17 cellular contexts compared by ENCODE assay signal in the genomic region with DNA sequence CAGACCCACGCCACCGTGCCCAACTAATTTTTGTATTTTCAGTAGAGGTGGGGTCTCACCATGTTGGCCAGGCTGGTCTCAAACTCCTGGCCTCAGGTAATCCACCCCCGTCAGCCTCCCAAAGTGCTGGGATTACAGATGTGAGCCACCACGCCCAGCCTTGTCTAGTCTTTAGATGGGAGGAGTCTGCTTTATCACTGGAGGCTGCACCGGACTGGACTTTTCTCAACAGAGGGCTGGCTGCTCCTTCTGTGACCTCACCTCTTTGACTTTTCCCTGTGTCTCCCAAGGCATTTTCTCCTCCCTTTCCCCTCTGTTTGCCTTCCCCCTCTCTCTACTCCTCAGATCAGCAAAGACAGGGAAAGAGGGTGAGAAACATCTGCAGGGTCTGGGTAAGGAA. TPM values are rescaled to one million over a fixed set of nuclear protein-coding genes. Genes with fewer than 3 reads are reported as not detected.
DNase-seq lines count a peak whose midpoint lies in the region; ATAC-seq and TF ChIP-seq lines count a peak whose summit lies in the region.
"Had no signal": no experiment of that assay in that cellular context is flagged by ENCODE, and none has a peak within 500 bp of the region (broad histone marks: within the 10 kb centered on the region; RNA-seq: fewer than 3 reads in every experiment).

No MANE protein-coding gene starts in this region.

- no peaks in the 10 kb centered on the region for H4K20me1 ChIP-seq in PC-9 (ENCODE audit: insufficient read depth)
- H4K20me1 ChIP-seq: BLaER1 treated with 17β-estradiol and CSF1 and Interleukin-3, amounts not matched to agents 10 nM and 100 nM had no signal

- TF ChIP-seq POLR2A in sigmoid colon (IDR thresholded peaks at IDR 0.05): no peak

- no peak overlapping the region for H3K27ac ChIP-seq in sigmoid colon
- H3K27ac ChIP-seq in PC-9: no peak overlapping the region
- H3K27ac ChIP-seq: BLaER1 treated with 17β-estradiol and CSF1 and Interleukin-3, amounts not matched to agents 10 nM and 100 nM; HL-60 had no signal

- peaks cover 0 to 4% (median 1%) of the 10 kb centered on the region in 4 donors for H3K9me3 ChIP-seq in sigmoid colon
- no peaks in the 10 kb centered on the region for H3K9me3 ChIP-seq in PC-9 (ENCODE audit: insufficient read depth, low read depth)

- no peak for ATAC-seq in activated CD8-positive, alpha-beta memory T cell treated with anti-CD3 and anti-CD28 coated beads, Interleukin-2, amount 10 ng/mL, durations not matched to agents 7 days and 5 days
- peak; percentile 52 for ATAC-seq in left colon
- ATAC-seq: CD8-positive, alpha-beta T cell; GM23338 had no signal

- DNase-seq in activated CD8-positive, alpha-beta memory T cell treated with anti-CD3 and anti-CD28 coated beads, Interleukin-2, amount 10 ng/mL, durations not matched to agents 7 days and 5 days: peak; percentile 18
- DNase-seq in activated CD8-positive, alpha-beta memory T cell treated with anti-CD3 and anti-CD28 coated beads, Interleukin-2, amount 50 U/mL, for 48 hours: no peak
- DNase-seq in left colon: no peak
- peak; percentile 41 for DNase-seq in sigmoid colon
- DNase-seq in NCI-H2081 treated with DMSO at 0.1 percent for 48 hours (lab: John Stamatoyannopoulos, UW): no peak
- no peak for DNase-seq in PC-9
- no peak for DNase-seq in T-helper 9 cell
- DNase-seq: 8988T, Calu3, DMS79 treated with DMSO at 0.1 percent for 48 hours, GF-D8, HCEC 1CT had no signal

- no peaks in the 10 kb centered on the region for H3K9me2 ChIP-seq in PC-9 (ENCODE audit: insufficient read depth)

- H3K4me3 Mint-ChIP-seq in activated CD8-positive, alpha-beta memory T cell treated with anti-CD3 and anti-CD28 coated beads, Interleukin-2, amount 10 ng/mL, durations not matched to agents 7 days and 5 days: no peak overlapping the region
- H3K4me3 Mint-ChIP-seq: CD8-positive, alpha-beta T cell; GM23338 had no signal

- H3K4me2 ChIP-seq in PC-9: no peak overlapping the region
- H3K4me2 ChIP-seq: GM23338 had no signal

- no peak overlapping the region for H3K27ac Mint-ChIP-seq in activated CD8-positive, alpha-beta memory T cell treated with anti-CD3 and anti-CD28 coated beads, Interleukin-2, amount 10 ng/mL, durations not matched to agents 7 days and 5 days
- H3K27ac Mint-ChIP-seq: CD8-positive, alpha-beta T cell; GM23338 had no signal

- H3K36me3 Mint-ChIP-seq in activated CD8-positive, alpha-beta memory T cell treated with anti-CD3 and anti-CD28 coated beads, Interleukin-2, amount 10 ng/mL, durations not matched to agents 7 days and 5 days: no peaks in the 10 kb centered on the region
- H3K36me3 Mint-ChIP-seq: CD8-positive, alpha-beta T cell had no signal

- peaks cover 10% of the 10 kb centered on the region for H3K27me3 Mint-ChIP-seq in activated CD8-positive, alpha-beta memory T cell treated with anti-CD3 and anti-CD28 coated beads, Interleukin-2, amount 10 ng/mL, durations not matched to agents 7 days and 5 days

- POLR2A ChIA-PET in PC-9 (lab: Charles Lee; ENCODE audit: unreplicated experiment): no interaction called here

- intact Hi-C loops in left colon (cut with DNase I, micrococcal nuclease): no loop called here
- intact Hi-C loops in sigmoid colon (cut with DNase I): no loop called here
- intact Hi-C loops in PC-9 (cut with micrococcal nuclease; ENCODE audit: unreplicated experiment): no loop called here

- H3F3A ChIP-seq in PC-9 (ENCODE audit: insufficient read depth, low read depth): peaks cover 5% of the 10 kb centered on the region; the same call in 1 of the 2 replicates

- no peaks in the 10 kb centered on the region for H3K9me3 Mint-ChIP-seq in activated CD8-positive, alpha-beta memory T cell treated with anti-CD3 and anti-CD28 coated beads, Interleukin-2, amount 10 ng/mL, durations not matched to agents 7 days and 5 days (ENCODE audit: low read depth)

- no peak overlapping the region for H2AFZ ChIP-seq in PC-9
- H2AFZ ChIP-seq: GM23338 had no signal

- TF ChIP-seq CTCF in sigmoid colon (IDR thresholded peaks at IDR 0.05) (no peak), PC-9 (conservative IDR thresholded peaks at IDR 0.05) (no peak)

- WGBS in sigmoid colon, 2 donors: 54 to 80% methylated on average over 5 of the region's 5 CpGs

- BruUV-seq in PC-9 (replicated peaks; lab: Mats Ljungman, UMichigan): no TSS peak

- no peaks in the 10 kb centered on the region for H3K79me2 ChIP-seq in PC-9 (ENCODE audit: low read depth)

- no peak overlapping the region for H3K4me3 ChIP-seq in sigmoid colon
- no peak overlapping the region for H3K4me3 ChIP-seq in PC-9
- H3K4me3 ChIP-seq: BLaER1 treated with 17β-estradiol and CSF1 and Interleukin-3, amounts not matched to agents 10 nM and 100 nM; GM23338 had no signal

- CTCF ChIA-PET in activated CD8-positive, alpha-beta memory T cell treated with anti-CD3 and anti-CD28 coated beads, Interleukin-2, amount 10 ng/mL, durations not matched to agents 7 days and 5 days (lab: Charles Lee): no interaction called here
- CTCF ChIA-PET in PC-9 (lab: Charles Lee): no interaction called here

- no peak for TF ChIP-seq EP300 in sigmoid colon (IDR thresholded peaks at IDR 0.05)

- no peaks in the 10 kb centered on the region for H3K4me1 Mint-ChIP-seq in activated CD8-positive, alpha-beta memory T cell treated with anti-CD3 and anti-CD28 coated beads, Interleukin-2, amount 10 ng/mL, durations not matched to agents 7 days and 5 days
- H3K4me1 Mint-ChIP-seq: GM23338 had no signal

- no peaks in the 10 kb centered on the region for H3K27me3 ChIP-seq in sigmoid colon
- peaks cover 11% of the 10 kb centered on the region; the same call in 1 of the 2 replicates for H3K27me3 ChIP-seq in PC-9 (ENCODE audit: insufficient read depth, low read depth)
- H3K27me3 ChIP-seq: BLaER1 treated with 17β-estradiol and CSF1 and Interleukin-3, amounts not matched to agents 10 nM and 100 nM had no signal

- no peaks in the 10 kb centered on the region for H3K4me1 ChIP-seq in sigmoid colon
- no peaks in the 10 kb centered on the region for H3K4me1 ChIP-seq in PC-9 (replicated peaks; ENCODE audit: insufficient read depth)

- H3K36me3 ChIP-seq in sigmoid colon (no peaks in the 10 kb centered on the region), PC-9 (ENCODE audit: low read depth) (no peaks in the 10 kb centered on the region)
- H3K36me3 ChIP-seq: BLaER1 treated with 17β-estradiol and CSF1 and Interleukin-3, amounts not matched to agents 10 nM and 100 nM had no signal

RNA-seq across cellular contexts. Expression of a gene that starts 28.5 kb away (rescaled TPM):
- total RNA-seq in activated CD8-positive, alpha-beta memory T cell treated with anti-CD3 and anti-CD28 coated beads, Interleukin-2, amount 10 ng/mL, durations not matched to agents 7 days and 5 days: not detected
- 10 to 100 TPM; 50.6 to 57.7 TPM for total RNA-seq in left colon
- 1 to 10 TPM; 3.3 to 10.0 (median 6.8) TPM for total RNA-seq in sigmoid colon
- polyA plus RNA-seq in sigmoid colon: 10 to 100 TPM in 1 of 3 donors, 1 to 10 TPM in 2; 1.8 to 22.1 (median 3.2) TPM
- total RNA-seq in PC-9 (2021): 0.44 and 0.70 TPM in 2 replicates
- total RNA-seq: A673; Calu3; CD8-positive, alpha-beta T cell had no signal

Comparison
In these comparisons a context has a peak if more than half of its experiments do, and no peak if none do; other contexts are left out.
1. DNase-seq: peak in activated CD8-positive, alpha-beta memory T cell treated with anti-CD3 and anti-CD28 coated beads, Interleukin-2, amount 10 ng/mL, durations not matched to agents 7 days and 5 days (single experiment) and sigmoid colon (single experiment); none in activated CD8-positive, alpha-beta memory T cell treated with anti-CD3 and anti-CD28 coated beads, Interleukin-2, amount 50 U/mL, for 48 hours (single experiment), left colon (0 of 2), NCI-H2081 treated with DMSO at 0.1 percent for 48 hours (single experiment), PC-9 (0 of 2) and T-helper 9 cell (single experiment).
2. RNA of a gene that starts 28.5 kb away (total RNA-seq): 50.6 to 57.7 TPM in left colon; 3.3 to 10.0 TPM in sigmoid colon, 0.44 to 0.70 TPM in PC-9 and not detected in activated CD8-positive, alpha-beta memory T cell treated with anti-CD3 and anti-CD28 coated beads, Interleukin-2, amount 10 ng/mL, durations not matched to agents 7 days and 5 days; every median in the first group is over 4 times any median in the second.